ENCODE assay signal across 1 cellular context in the genomic region with DNA sequence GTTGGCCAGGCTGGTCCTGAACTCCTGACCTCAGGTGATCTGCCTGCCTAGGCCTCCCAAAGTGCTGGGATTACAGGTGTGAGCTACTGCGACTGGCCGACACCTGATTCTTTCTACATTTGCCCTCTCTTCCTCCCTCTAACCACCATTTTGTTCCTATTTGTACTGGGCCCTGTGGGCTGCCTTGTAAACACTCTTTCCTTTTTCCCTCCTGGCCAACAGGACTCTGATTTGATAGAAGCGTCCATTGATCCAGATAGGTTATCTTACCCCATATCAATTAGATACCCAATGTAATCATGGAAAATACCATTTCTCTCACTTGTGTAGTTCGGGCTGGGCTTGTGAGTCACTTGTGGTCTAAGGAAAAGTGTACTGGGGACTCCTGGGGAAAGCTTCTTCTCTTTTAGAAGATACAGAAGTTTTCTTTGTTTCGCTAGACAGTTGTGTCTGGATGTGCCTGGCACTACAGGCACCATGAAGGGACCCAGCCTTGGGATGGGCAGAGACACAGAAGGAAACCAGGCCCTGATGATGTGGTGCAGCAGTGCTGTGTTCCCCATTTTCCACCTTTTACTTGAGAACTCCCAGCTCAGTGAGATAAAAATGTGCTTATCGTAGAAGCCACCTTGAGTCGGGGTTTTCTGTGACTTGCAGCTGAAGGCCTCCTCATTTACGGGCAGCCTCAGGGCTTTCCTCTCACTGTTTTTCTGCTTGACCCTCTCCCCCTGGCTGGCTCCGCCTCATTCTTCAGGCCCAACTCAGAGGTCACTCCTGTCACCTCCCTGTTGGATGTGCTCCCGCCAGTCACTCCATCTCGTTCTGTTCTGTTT.
TF ChIP-seq lines count a peak whose summit lies in the region.

No MANE protein-coding gene starts in this region.

TF ChIP-seq in K562, 482 proteins besides CTCF, POLR2A, EP300 and RAD21 (continued from another document and continues in another):
- TF ChIP-seq HCFC1 (IDR thresholded peaks at IDR 0.05; ENCODE audit: low read depth, low read length): 0 out of 2 replicates have a peak, but pooled peaks have one; percentile 33
- TF ChIP-seq HNRNPLL (IDR thresholded peaks at IDR 0.05; ENCODE audit: low read depth, low read length, poor library complexity, severe bottlenecking): no peak
- TF ChIP-seq, protein P1, sequence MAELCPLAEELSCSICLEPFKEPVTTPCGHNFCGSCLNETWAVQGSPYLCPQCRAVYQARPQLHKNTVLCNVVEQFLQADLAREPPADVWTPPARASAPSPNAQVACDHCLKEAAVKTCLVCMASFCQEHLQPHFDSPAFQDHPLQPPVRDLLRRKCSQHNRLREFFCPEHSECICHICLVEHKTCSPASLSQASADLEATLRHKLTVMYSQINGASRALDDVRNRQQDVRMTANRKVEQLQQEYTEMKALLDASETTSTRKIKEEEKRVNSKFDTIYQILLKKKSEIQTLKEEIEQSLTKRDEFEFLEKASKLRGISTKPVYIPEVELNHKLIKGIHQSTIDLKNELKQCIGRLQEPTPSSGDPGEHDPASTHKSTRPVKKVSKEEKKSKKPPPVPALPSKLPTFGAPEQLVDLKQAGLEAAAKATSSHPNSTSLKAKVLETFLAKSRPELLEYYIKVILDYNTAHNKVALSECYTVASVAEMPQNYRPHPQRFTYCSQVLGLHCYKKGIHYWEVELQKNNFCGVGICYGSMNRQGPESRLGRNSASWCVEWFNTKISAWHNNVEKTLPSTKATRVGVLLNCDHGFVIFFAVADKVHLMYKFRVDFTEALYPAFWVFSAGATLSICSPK (IDR thresholded peaks at IDR 0.05; ENCODE audit: borderline replicate concordance): 0 out of 2 replicates have a peak, but pooled peaks have one; percentile 80
- TF ChIP-seq MIER1 (IDR thresholded peaks at IDR 0.05; ENCODE audit: low read depth): no peak
- TF ChIP-seq, protein P2, sequence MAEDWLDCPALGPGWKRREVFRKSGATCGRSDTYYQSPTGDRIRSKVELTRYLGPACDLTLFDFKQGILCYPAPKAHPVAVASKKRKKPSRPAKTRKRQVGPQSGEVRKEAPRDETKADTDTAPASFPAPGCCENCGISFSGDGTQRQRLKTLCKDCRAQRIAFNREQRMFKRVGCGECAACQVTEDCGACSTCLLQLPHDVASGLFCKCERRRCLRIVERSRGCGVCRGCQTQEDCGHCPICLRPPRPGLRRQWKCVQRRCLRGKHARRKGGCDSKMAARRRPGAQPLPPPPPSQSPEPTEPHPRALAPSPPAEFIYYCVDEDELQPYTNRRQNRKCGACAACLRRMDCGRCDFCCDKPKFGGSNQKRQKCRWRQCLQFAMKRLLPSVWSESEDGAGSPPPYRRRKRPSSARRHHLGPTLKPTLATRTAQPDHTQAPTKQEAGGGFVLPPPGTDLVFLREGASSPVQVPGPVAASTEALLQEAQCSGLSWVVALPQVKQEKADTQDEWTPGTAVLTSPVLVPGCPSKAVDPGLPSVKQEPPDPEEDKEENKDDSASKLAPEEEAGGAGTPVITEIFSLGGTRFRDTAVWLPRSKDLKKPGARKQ (CRISPR knock-in tag; IDR thresholded peaks at IDR 0.05): no peak
- TF ChIP-seq, protein P3, sequence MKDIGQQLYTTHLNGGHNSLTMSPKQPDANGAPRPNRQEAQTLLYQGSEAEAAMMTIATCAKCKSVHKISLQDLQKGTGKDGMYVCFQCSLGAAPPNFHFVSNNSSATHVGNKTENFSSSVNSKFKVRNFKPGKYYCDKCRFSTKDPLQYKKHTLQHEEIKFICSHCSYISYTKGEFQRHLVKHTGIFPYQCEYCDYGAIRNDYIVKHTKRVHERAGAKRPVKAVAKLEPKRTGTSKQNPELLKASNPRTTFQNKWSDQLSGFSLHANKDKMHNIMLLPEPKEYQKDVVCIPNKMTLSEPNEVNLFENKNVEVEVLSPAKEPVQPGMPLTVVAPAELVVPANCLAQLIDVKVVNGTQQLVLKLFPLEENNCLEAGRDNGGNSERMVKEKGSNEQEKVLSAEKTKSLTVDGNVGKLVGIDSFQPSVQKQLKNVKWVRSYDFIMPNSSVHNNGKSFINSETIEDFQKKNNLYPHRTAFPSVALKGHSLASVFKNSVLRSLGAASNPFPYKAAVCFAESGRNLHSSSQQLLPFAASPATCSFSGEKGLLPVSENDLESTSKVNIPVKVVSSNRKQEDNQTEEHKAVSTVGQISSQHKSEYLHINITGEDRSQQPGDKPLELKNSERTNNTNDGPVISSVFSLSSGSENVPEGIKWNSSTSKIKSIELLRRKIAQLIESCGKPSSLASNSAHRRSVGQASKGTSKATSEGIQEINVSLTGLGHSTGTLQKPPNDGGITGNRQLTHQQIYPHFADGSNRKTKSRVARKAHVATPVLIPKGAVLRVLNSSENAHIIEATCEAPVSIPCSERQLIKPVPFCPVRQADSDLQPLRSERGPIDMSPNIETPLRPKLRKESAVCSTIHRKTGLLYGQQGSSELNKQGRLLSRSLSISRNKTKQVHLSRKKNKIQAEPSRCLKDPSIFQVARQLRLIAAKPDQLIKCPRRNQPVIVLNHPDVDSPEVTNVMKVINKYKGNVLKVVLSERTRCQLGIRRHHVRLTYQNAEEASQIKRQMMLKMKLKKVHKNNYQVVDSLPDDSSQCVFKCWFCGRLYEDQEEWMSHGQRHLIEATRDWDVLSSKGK (CRISPR knock-in tag; IDR thresholded peaks at IDR 0.05): no peak
- no peak for TF ChIP-seq STAT5B (CRISPR knock-in tag; IDR thresholded peaks at IDR 0.05)
- TF ChIP-seq, protein P4, sequence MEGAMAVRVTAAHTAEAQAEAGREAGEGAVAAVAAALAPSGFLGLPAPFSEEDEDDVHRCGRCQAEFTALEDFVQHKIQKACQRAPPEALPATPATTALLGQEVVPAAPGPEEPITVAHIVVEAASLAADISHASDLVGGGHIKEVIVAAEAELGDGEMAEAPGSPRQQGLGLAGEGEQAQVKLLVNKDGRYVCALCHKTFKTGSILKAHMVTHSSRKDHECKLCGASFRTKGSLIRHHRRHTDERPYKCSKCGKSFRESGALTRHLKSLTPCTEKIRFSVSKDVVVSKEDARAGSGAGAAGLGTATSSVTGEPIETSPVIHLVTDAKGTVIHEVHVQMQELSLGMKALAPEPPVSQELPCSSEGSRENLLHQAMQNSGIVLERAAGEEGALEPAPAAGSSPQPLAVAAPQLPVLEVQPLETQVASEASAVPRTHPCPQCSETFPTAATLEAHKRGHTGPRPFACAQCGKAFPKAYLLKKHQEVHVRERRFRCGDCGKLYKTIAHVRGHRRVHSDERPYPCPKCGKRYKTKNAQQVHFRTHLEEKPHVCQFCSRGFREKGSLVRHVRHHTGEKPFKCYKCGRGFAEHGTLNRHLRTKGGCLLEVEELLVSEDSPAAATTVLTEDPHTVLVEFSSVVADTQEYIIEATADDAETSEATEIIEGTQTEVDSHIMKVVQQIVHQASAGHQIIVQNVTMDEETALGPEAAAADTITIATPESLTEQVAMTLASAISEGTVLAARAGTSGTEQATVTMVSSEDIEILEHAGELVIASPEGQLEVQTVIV (CRISPR knock-in tag; IDR thresholded peaks at IDR 0.05; ENCODE audit: borderline replicate concordance): 0 out of 2 replicates have a peak, but pooled peaks have one; percentile 31
- TF ChIP-seq POU5F1 (IDR thresholded peaks at IDR 0.05; ENCODE audit: borderline replicate concordance, low read depth, low read length, partially characterized antibody): no peak
- TF ChIP-seq ZC3H8 (IDR thresholded peaks at IDR 0.05): 0 out of 2 replicates have a peak, but pooled peaks have one; percentile 6
- TF ChIP-seq HNRNPH1 (optimal IDR thresholded peaks at IDR 0.05; ENCODE audit: low read depth, low read length): no peak
- peak; percentile 61; the same call in 1 of the 2 replicates for TF ChIP-seq NCOA1 (IDR thresholded peaks at IDR 0.05; ENCODE audit: low read depth)
- TF ChIP-seq MTF1 (CRISPR knock-in tag; IDR thresholded peaks at IDR 0.05; ENCODE audit: borderline replicate concordance): no peak
- no peak for TF ChIP-seq ZNF184 (CRISPR knock-in tag; IDR thresholded peaks at IDR 0.05)
- no peak for TF ChIP-seq CREBBP (IDR thresholded peaks at IDR 0.05; ENCODE audit: low read depth, low read length)
- TF ChIP-seq ZNF785 (CRISPR knock-in tag; IDR thresholded peaks at IDR 0.05): no peak
- TF ChIP-seq COPS2 (conservative IDR thresholded peaks at IDR 0.05): no peak
- TF ChIP-seq, protein P5, sequence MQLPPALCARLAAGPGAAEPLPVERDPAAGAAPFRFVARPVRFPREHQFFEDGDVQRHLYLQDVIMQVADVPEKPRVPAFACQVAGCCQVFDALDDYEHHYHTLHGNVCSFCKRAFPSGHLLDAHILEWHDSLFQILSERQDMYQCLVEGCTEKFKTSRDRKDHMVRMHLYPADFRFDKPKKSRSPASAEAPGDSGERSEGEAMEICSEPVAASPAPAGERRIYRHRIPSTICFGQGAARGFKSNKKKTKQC (CRISPR knock-in tag; IDR thresholded peaks at IDR 0.05): no peak
- no peak for TF ChIP-seq NFYB (IDR thresholded peaks at IDR 0.05; ENCODE audit: extremely low read depth, insufficient read length)
- no peak for TF ChIP-seq HMG20B (CRISPR knock-in tag; IDR thresholded peaks at IDR 0.05)
- TF ChIP-seq SMAD1 (IDR thresholded peaks at IDR 0.05; ENCODE audit: low read depth, low read length, partially characterized antibody): no peak
- TF ChIP-seq ETV1 (tag; conservative IDR thresholded peaks at IDR 0.05; ENCODE audit: low read depth): no peak
- no peak for TF ChIP-seq HOXB6 (CRISPR knock-in tag; IDR thresholded peaks at IDR 0.05; ENCODE audit: borderline replicate concordance)
- TF ChIP-seq GABPB1 (CRISPR knock-in tag; IDR thresholded peaks at IDR 0.05): no peak
- TF ChIP-seq, protein P6, sequence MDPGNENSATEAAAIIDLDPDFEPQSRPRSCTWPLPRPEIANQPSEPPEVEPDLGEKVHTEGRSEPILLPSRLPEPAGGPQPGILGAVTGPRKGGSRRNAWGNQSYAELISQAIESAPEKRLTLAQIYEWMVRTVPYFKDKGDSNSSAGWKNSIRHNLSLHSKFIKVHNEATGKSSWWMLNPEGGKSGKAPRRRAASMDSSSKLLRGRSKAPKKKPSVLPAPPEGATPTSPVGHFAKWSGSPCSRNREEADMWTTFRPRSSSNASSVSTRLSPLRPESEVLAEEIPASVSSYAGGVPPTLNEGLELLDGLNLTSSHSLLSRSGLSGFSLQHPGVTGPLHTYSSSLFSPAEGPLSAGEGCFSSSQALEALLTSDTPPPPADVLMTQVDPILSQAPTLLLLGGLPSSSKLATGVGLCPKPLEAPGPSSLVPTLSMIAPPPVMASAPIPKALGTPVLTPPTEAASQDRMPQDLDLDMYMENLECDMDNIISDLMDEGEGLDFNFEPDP (CRISPR knock-in tag; IDR thresholded peaks at IDR 0.05): no peak
- TF ChIP-seq, protein P7, sequence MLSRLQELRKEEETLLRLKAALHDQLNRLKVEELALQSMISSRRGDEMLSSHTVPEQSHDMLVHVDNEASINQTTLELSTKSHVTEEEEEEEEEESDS (CRISPR knock-in tag; IDR thresholded peaks at IDR 0.05): no peak
- peak; percentile 24; the same call in 1 of the 2 replicates for TF ChIP-seq ELF4 (CRISPR knock-in tag; IDR thresholded peaks at IDR 0.05)
- TF ChIP-seq CHD2 (IDR thresholded peaks at IDR 0.05; ENCODE audit: low read depth, low read length): no peak
- TF ChIP-seq, protein P8, sequence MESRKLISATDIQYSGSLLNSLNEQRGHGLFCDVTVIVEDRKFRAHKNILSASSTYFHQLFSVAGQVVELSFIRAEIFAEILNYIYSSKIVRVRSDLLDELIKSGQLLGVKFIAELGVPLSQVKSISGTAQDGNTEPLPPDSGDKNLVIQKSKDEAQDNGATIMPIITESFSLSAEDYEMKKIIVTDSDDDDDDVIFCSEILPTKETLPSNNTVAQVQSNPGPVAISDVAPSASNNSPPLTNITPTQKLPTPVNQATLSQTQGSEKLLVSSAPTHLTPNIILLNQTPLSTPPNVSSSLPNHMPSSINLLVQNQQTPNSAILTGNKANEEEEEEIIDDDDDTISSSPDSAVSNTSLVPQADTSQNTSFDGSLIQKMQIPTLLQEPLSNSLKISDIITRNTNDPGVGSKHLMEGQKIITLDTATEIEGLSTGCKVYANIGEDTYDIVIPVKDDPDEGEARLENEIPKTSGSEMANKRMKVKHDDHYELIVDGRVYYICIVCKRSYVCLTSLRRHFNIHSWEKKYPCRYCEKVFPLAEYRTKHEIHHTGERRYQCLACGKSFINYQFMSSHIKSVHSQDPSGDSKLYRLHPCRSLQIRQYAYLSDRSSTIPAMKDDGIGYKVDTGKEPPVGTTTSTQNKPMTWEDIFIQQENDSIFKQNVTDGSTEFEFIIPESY (CRISPR knock-in tag; IDR thresholded peaks at IDR 0.05): 0 out of 2 replicates have a peak, but pooled peaks have one; percentile 13
- no peak for TF ChIP-seq SRSF7 (optimal IDR thresholded peaks at IDR 0.05; ENCODE audit: low read depth, low read length)
- TF ChIP-seq CREM (IDR thresholded peaks at IDR 0.05; ENCODE audit: low read depth): no peak
- TF ChIP-seq, protein P9, sequence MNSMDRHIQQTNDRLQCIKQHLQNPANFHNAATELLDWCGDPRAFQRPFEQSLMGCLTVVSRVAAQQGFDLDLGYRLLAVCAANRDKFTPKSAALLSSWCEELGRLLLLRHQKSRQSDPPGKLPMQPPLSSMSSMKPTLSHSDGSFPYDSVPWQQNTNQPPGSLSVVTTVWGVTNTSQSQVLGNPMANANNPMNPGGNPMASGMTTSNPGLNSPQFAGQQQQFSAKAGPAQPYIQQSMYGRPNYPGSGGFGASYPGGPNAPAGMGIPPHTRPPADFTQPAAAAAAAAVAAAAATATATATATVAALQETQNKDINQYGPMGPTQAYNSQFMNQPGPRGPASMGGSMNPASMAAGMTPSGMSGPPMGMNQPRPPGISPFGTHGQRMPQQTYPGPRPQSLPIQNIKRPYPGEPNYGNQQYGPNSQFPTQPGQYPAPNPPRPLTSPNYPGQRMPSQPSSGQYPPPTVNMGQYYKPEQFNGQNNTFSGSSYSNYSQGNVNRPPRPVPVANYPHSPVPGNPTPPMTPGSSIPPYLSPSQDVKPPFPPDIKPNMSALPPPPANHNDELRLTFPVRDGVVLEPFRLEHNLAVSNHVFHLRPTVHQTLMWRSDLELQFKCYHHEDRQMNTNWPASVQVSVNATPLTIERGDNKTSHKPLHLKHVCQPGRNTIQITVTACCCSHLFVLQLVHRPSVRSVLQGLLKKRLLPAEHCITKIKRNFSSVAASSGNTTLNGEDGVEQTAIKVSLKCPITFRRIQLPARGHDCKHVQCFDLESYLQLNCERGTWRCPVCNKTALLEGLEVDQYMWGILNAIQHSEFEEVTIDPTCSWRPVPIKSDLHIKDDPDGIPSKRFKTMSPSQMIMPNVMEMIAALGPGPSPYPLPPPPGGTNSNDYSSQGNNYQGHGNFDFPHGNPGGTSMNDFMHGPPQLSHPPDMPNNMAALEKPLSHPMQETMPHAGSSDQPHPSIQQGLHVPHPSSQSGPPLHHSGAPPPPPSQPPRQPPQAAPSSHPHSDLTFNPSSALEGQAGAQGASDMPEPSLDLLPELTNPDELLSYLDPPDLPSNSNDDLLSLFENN (IDR thresholded peaks at IDR 0.05; ENCODE audit: low read depth in 2 of 2, low read length in 2 of 2): peak in 1 of 2 experiments; percentile 92; a peak in 2 of 4 replicates
- TF ChIP-seq MAFF (IDR thresholded peaks at IDR 0.05; ENCODE audit: low read length): no peak
- no peak for TF ChIP-seq RFX7 (CRISPR knock-in tag; IDR thresholded peaks at IDR 0.05)
- no peak for TF ChIP-seq RBM17 (IDR thresholded peaks at IDR 0.05; ENCODE audit: borderline replicate concordance, low read depth, low read length)
- TF ChIP-seq NR4A1 (CRISPR knock-in tag; IDR thresholded peaks at IDR 0.05): no peak
- peak; percentile 59; the same call in 1 of the 2 replicates for TF ChIP-seq NR4A1 (tag; IDR thresholded peaks at IDR 0.05)
- TF ChIP-seq, protein P10, sequence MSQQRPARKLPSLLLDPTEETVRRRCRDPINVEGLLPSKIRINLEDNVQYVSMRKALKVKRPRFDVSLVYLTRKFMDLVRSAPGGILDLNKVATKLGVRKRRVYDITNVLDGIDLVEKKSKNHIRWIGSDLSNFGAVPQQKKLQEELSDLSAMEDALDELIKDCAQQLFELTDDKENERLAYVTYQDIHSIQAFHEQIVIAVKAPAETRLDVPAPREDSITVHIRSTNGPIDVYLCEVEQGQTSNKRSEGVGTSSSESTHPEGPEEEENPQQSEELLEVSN (IDR thresholded peaks at IDR 0.05; ENCODE audit: borderline replicate concordance in 1 of 2, extremely low read depth in 1 of 2, insufficient read depth in 1 of 2, insufficient read length in 1 of 2, low read depth in 1 of 2, low read length in 1 of 2, poor library complexity in 1 of 2, severe bottlenecking in 1 of 2): no peak
- TF ChIP-seq CSDE1 (IDR thresholded peaks at IDR 0.05): no peak; a peak in 1 of 4 replicates
